In the genomic region with DNA sequence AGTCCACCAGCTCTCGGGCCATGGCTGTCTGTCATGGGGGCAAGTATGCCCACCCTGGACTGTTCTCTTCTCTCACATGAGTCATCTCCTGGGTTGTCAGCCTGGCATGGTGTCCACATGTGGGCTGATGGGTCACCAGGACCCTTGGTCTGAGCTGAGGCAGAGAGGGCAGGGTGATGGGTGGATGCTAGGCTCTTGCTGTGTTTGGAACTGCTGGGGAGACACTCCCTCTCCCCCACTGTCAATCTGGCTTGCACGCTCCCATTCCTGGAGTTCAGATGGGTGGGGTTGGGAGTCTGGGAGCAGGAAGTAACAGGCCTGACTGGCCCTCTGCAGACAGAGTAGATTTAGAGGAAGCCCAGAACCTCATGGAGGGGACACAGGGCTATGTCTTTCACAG, we compare ENCODE assay signal across 14 cellular contexts.
"Had no signal": no experiment of that assay in that cellular context is flagged by ENCODE, and none has a peak within 500 bp of the region (broad histone marks: within the 10 kb centered on the region; RNA-seq: fewer than 3 reads in every experiment).

No MANE protein-coding gene starts in this region.

- H3K27me3 ChIP-seq: brain microvascular endothelial cell, right lobe of liver, testis had no signal

- H3K27ac Mint-ChIP-seq: activated naive CD8-positive, alpha-beta T cell treated with anti-CD3 and anti-CD28 coated beads for 36 hours; natural killer cell treated with Interleukin-12 subunit alpha and Interleukin-12 subunit beta and Interleukin-15 and Interleukin-18, amount 100 ng/mL, for 72 hours; progenitor cell of endocrine pancreas had no signal

- H3K9me3 ChIP-seq: right lobe of liver, testis had no signal

- H3K4me1 ChIP-seq: right lobe of liver, testis had no signal

- H3K4me3 ChIP-seq: right lobe of liver, testis had no signal

- H3K9me3 Mint-ChIP-seq: activated naive CD8-positive, alpha-beta T cell treated with anti-CD3 and anti-CD28 coated beads for 36 hours; natural killer cell treated with Interleukin-12 subunit alpha and Interleukin-12 subunit beta and Interleukin-15 and Interleukin-18, amount 100 ng/mL, for 72 hours; stimulated activated naive CD8-positive, alpha-beta T cell treated with anti-CD3 and anti-CD28 coated beads, Interleukin-15, amount 100 ng/mL, for 72 hours had no signal

- DNase-seq: activated CD4-positive, alpha-beta T cell treated with anti-CD3 and anti-CD28 coated beads, Interleukin-2, amount 50 U/mL, for 1 hour; activated CD8-positive, alpha-beta memory T cell treated with anti-CD3 and anti-CD28 coated beads for 24 hours; activated naive CD8-positive, alpha-beta T cell treated with anti-CD3 and anti-CD28 coated beads for 36 hours; brain microvascular endothelial cell; cortex of kidney; hypothalamus; mesendoderm; nucleus accumbens; right lobe of liver; stimulated activated naive CD8-positive, alpha-beta T cell treated with anti-CD3 and anti-CD28 coated beads, Interleukin-15, amount 100 ng/mL, for 72 hours; testis had no signal

- H3K27ac ChIP-seq: brain microvascular endothelial cell, epithelial cell of prostate, right lobe of liver, testis had no signal

- H3K36me3 ChIP-seq: right lobe of liver had no signal

- ATAC-seq: natural killer cell treated with Interleukin-12 subunit alpha and Interleukin-12 subunit beta and Interleukin-15 and Interleukin-18, amount 100 ng/mL, for 72 hours; right lobe of liver; stimulated activated naive CD8-positive, alpha-beta T cell treated with anti-CD3 and anti-CD28 coated beads, Interleukin-15, amount 100 ng/mL, for 72 hours had no signal

- H3K27me3 Mint-ChIP-seq: activated naive CD8-positive, alpha-beta T cell treated with anti-CD3 and anti-CD28 coated beads for 36 hours; natural killer cell treated with Interleukin-12 subunit alpha and Interleukin-12 subunit beta and Interleukin-15 and Interleukin-18, amount 100 ng/mL, for 72 hours; progenitor cell of endocrine pancreas; stimulated activated naive CD8-positive, alpha-beta T cell treated with anti-CD3 and anti-CD28 coated beads, Interleukin-15, amount 100 ng/mL, for 72 hours had no signal

- H3K36me3 Mint-ChIP-seq: natural killer cell treated with Interleukin-12 subunit alpha and Interleukin-12 subunit beta and Interleukin-15 and Interleukin-18, amount 100 ng/mL, for 72 hours had no signal

- H3K4me3 Mint-ChIP-seq: activated naive CD8-positive, alpha-beta T cell treated with anti-CD3 and anti-CD28 coated beads for 36 hours; natural killer cell treated with Interleukin-12 subunit alpha and Interleukin-12 subunit beta and Interleukin-15 and Interleukin-18, amount 100 ng/mL, for 72 hours; stimulated activated naive CD8-positive, alpha-beta T cell treated with anti-CD3 and anti-CD28 coated beads, Interleukin-15, amount 100 ng/mL, for 72 hours had no signal
